ENCODE assay signal across 34 cellular contexts in the genomic region with DNA sequence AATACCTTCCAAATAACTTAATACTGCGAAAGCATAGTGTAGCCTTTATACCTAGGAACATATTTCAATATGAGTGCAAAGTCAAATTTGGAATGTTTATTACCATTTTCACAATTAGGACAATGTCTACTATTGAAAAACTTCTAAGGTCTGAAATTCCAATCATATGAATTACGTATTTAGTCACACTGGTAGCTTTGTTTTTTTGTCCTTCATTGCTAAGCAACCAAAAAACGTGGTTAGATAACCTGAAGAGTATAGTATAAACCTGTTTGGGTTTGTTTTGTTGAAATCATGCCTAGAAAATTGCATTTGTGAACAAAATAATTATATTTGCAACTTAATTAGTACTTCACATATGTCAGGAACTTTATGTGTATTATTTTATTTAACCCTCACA.
DNase-seq lines count a peak whose midpoint lies in the region; ATAC-seq and TF ChIP-seq lines count a peak whose summit lies in the region.
"Had no signal": no experiment of that assay in that cellular context is flagged by ENCODE, and none has a peak within 500 bp of the region (broad histone marks: within the 10 kb centered on the region; RNA-seq: fewer than 3 reads in every experiment).

No MANE protein-coding gene starts in this region.

- no peaks in the 10 kb centered on the region for H3K36me3 ChIP-seq in mammary epithelial cell (ENCODE audit: insufficient read depth, low read length)
- H3K36me3 ChIP-seq in stomach, result no peaks in the 10 kb centered on the region
- no peaks in the 10 kb centered on the region for H3K36me3 ChIP-seq in mucosa of descending colon (ENCODE audit: low read depth)
- H3K36me3 ChIP-seq: adrenal gland, cardiac muscle cell, colonic mucosa, heart left ventricle, right lobe of liver, tibial artery had no signal

- CTCF ChIA-PET in mammary epithelial cell (lab: Charles Lee; ENCODE audit: low non-redundant PET), result interaction anchor here (0.6 to 0.9 kb wide), 2 partner anchors 134 to 709 kb away, joined by 3 to 4 read pairs; no protein-coding TSS in a partner anchor
- CTCF ChIA-PET in MCF 10A (lab: Yijun Ruan, JAX), result interaction anchor here (2.9 to 4.2 kb wide), 2 partner anchors 8 to 204 kb away, joined by 31 to 46 read pairs; no protein-coding TSS in a partner anchor

- no peak overlapping the region for H3K4me3 Mint-ChIP-seq in MCF 10A (ENCODE audit: unreplicated experiment)
- H3K4me3 Mint-ChIP-seq: activated CD4-positive, alpha-beta memory T cell treated with anti-CD3 and anti-CD28 coated beads for 36 hours; activated naive CD4-positive, alpha-beta T cell treated with anti-CD3 and anti-CD28 coated beads, Interleukin-2, amount 10 ng/mL, durations not matched to agents 7 days and 5 days; naive thymus-derived CD8-positive, alpha-beta T cell had no signal

- H3K4me2 ChIP-seq in mammary epithelial cell (ENCODE audit: insufficient read depth, low read depth, low read length), result peak overlapping the region; percentile 58

- no peak overlapping the region for H2AFZ ChIP-seq in mammary epithelial cell (ENCODE audit: low read depth, low read length)

- no peak for TF ChIP-seq EP300 in stomach (IDR thresholded peaks at IDR 0.05)

- no peak for TF ChIP-seq POLR2A in stomach (IDR thresholded peaks at IDR 0.05)

- H3K9me3 Mint-ChIP-seq in MCF 10A (ENCODE audit: unreplicated experiment), result no peaks in the 10 kb centered on the region
- H3K9me3 Mint-ChIP-seq: activated CD4-positive, alpha-beta memory T cell treated with anti-CD3 and anti-CD28 coated beads for 36 hours; activated naive CD4-positive, alpha-beta T cell treated with anti-CD3 and anti-CD28 coated beads, Interleukin-2, amount 10 ng/mL, durations not matched to agents 7 days and 5 days; naive thymus-derived CD8-positive, alpha-beta T cell had no signal

- H3K9me3 ChIP-seq in mammary epithelial cell (replicated peaks; ENCODE audit: insufficient read depth, low read length), result no peaks in the 10 kb centered on the region
- H3K9me3 ChIP-seq in stomach, result no peaks in the 10 kb centered on the region
- no peaks in the 10 kb centered on the region for H3K9me3 ChIP-seq in mucosa of descending colon
- H3K9me3 ChIP-seq: adrenal gland, Caco-2, colonic mucosa, heart left ventricle, right lobe of liver, SK-N-SH, tibial artery had no signal

- H3K27me3 Mint-ChIP-seq in MCF 10A (ENCODE audit: insufficient read depth, unreplicated experiment), result no peaks in the 10 kb centered on the region
- H3K27me3 Mint-ChIP-seq: progenitor cell of endocrine pancreas had no signal

- no peaks in the 10 kb centered on the region for H3K27me3 ChIP-seq in mammary epithelial cell (ENCODE audit: insufficient read depth, low read length)
- no peaks in the 10 kb centered on the region for H3K27me3 ChIP-seq in stomach
- H3K27me3 ChIP-seq: adrenal gland, cardiac muscle cell, colonic mucosa, heart left ventricle, right lobe of liver, tibial artery had no signal

- no peaks in the 10 kb centered on the region for H3K36me3 Mint-ChIP-seq in MCF 10A (ENCODE audit: insufficient read depth, unreplicated experiment)
- H3K36me3 Mint-ChIP-seq: activated CD4-positive, alpha-beta memory T cell treated with anti-CD3 and anti-CD28 coated beads for 36 hours; activated naive CD4-positive, alpha-beta T cell treated with anti-CD3 and anti-CD28 coated beads, Interleukin-2, amount 10 ng/mL, durations not matched to agents 7 days and 5 days; naive thymus-derived CD8-positive, alpha-beta T cell had no signal

- dilution Hi-C loops in mammary epithelial cell (cut with HindIII; ENCODE audit: low sequenced_read_pairs), result no loop called here

- intact Hi-C loops in mammary epithelial cell (cut with micrococcal nuclease), result loop anchor here (5.0 kb wide), 3 partner anchors 187 to 828 kb away; partner anchors contain the start of gene OXCT1
- intact Hi-C loops in MCF 10A (cut with micrococcal nuclease), result loop anchor here (5.0 kb wide), 2 partner anchors 523 to 598 kb away; no protein-coding TSS in a partner anchor
- intact Hi-C loops in stomach (cut with DNase I; ENCODE audit: low total_unique reads), result loop anchor here (5.0 kb wide), 1 partner anchor 202 kb away; no protein-coding TSS in a partner anchor
- intact Hi-C loops in mucosa of descending colon (cut with DNase I, micrococcal nuclease), result loop anchor here in 1 of 2 donors (10.0 kb wide), 1 partner anchor 204 kb away; no protein-coding TSS in a partner anchor

- no peak overlapping the region for H3K27ac Mint-ChIP-seq in MCF 10A (ENCODE audit: low read depth, unreplicated experiment)
- H3K27ac Mint-ChIP-seq: activated CD4-positive, alpha-beta memory T cell treated with anti-CD3 and anti-CD28 coated beads for 36 hours; activated naive CD4-positive, alpha-beta T cell treated with anti-CD3 and anti-CD28 coated beads, Interleukin-2, amount 10 ng/mL, durations not matched to agents 7 days and 5 days; naive thymus-derived CD8-positive, alpha-beta T cell; progenitor cell of endocrine pancreas had no signal

- WGBS in mammary epithelial cell (ENCODE audit: low coverage, missing lambda C conversion rate), result 3% methylated on average over 3 of the region's 3 CpGs
- WGBS in stomach, 5 donors, result 41 to 50% (median 49%) methylated on average over 3 of the region's 3 CpGs

- POLR2A ChIA-PET in MCF 10A (lab: Yijun Ruan, JAX), result no interaction called here

- ATAC-seq in HG02571 (IDR thresholded peaks at IDR 0.05; ENCODE audit: unreplicated experiment), result no peak
- ATAC-seq in mucosa of descending colon, result no peak
- ATAC-seq in GM21390 (IDR thresholded peaks at IDR 0.05; ENCODE audit: unreplicated experiment), result no peak
- ATAC-seq: heart left ventricle; naive thymus-derived CD8-positive, alpha-beta T cell; right lobe of liver had no signal

- H3K4me3 ChIP-seq in mammary epithelial cell (replicated peaks in 1 of 3; ENCODE audit: insufficient read depth in 1 of 3, low read depth in 2 of 3, low read length in 3 of 3) (no peak overlapping the region), stomach (no peak overlapping the region), mucosa of descending colon (no peak overlapping the region)
- H3K4me3 ChIP-seq: adrenal gland, cardiac muscle cell, colonic mucosa, heart left ventricle, right lobe of liver, tibial artery had no signal

- TF ChIP-seq CTCF in mammary epithelial cell (conservative IDR thresholded peaks at IDR 0.05 in 1 of 2, IDR thresholded peaks at IDR 0.05 in 1 of 2; ENCODE audit: extremely low read depth in 1 of 2, insufficient read depth in 1 of 2, low read depth in 1 of 2, low read length in 2 of 2), result no peak
- TF ChIP-seq CTCF in MCF 10A (IDR thresholded peaks at IDR 0.05; ENCODE audit: unreplicated experiment), result no peak
- no peak for TF ChIP-seq CTCF in stomach (IDR thresholded peaks at IDR 0.05)
- TF ChIP-seq CTCF in mucosa of descending colon (IDR thresholded peaks at IDR 0.05), result no peak

- no peaks in the 10 kb centered on the region for H3K4me1 Mint-ChIP-seq in MCF 10A (ENCODE audit: insufficient read depth, unreplicated experiment)
- H3K4me1 Mint-ChIP-seq: activated naive CD4-positive, alpha-beta T cell treated with anti-CD3 and anti-CD28 coated beads, Interleukin-2, amount 10 ng/mL, durations not matched to agents 7 days and 5 days had no signal

- H3K27ac ChIP-seq in mammary epithelial cell (ENCODE audit: insufficient read depth, low read depth, low read length), result peak overlapping the region; percentile 94
- H3K27ac ChIP-seq in stomach, result no peak overlapping the region
- H3K27ac ChIP-seq: 22Rv1, adrenal gland, C4-2B, cardiac muscle cell, colonic mucosa, heart left ventricle, right lobe of liver, tibial artery had no signal

- no peaks in the 10 kb centered on the region for H3K79me2 ChIP-seq in mammary epithelial cell (ENCODE audit: insufficient read depth, low read length)

- H3K4me1 ChIP-seq in mammary epithelial cell (ENCODE audit: insufficient read depth, low read length), result peaks cover 16% of the 10 kb centered on the region
- H3K4me1 ChIP-seq in stomach, result no peaks in the 10 kb centered on the region
- no peaks in the 10 kb centered on the region for H3K4me1 ChIP-seq in mucosa of descending colon (ENCODE audit: low read depth)
- H3K4me1 ChIP-seq: adrenal gland, Caco-2, colonic mucosa, heart left ventricle, right lobe of liver, tibial artery had no signal

- no peaks in the 10 kb centered on the region for H4K20me1 ChIP-seq in mammary epithelial cell (ENCODE audit: insufficient read depth, low read length)

- DNase-seq in mammary epithelial cell (peak; percentile 79), MCF 10A (ENCODE audit: unreplicated experiment) (no peak), astrocyte of the hippocampus (ENCODE audit: low read depth, low spot score) (peak; percentile 19), kidney glomerular epithelial cell (lab: John Stamatoyannopoulos, UW) (peak; percentile 58), stomach (no peak), mucosa of descending colon (no peak)
- DNase-seq: activated CD4-positive, alpha-beta memory T cell treated with anti-CD3 and anti-CD28 coated beads for 36 hours; activated CD4-positive, CD25-positive, alpha-beta regulatory T cell treated with anti-CD3 and anti-CD28 coated beads, Interleukin-2, amount 50 U/mL, for 72 hours; activated CD8-positive, alpha-beta memory T cell treated with anti-CD3 and anti-CD28 coated beads, Interleukin-2, amount 50 U/mL, for 48 hours; activated naive CD4-positive, alpha-beta T cell treated with anti-CD3 and anti-CD28 coated beads, Interleukin-2, amount 10 ng/mL, durations not matched to agents 7 days and 5 days; adrenal gland; Caco-2; colonic mucosa; DMS79; effector CD4-positive, alpha-beta T cell; GDM1; HCEC 1CT; heart left ventricle; islet precursor cell; Karpas-422; NCI-H1694; NCI-H446 treated with DMSO at 0.1 percent for 48 hours; right lobe of liver; RPMI8226; SK-N-SH; stimulated activated CD8-positive, alpha-beta memory T cell treated with anti-CD3 and anti-CD28 coated beads, Interleukin-4, amount 100 ng/mL, for 48 hours; tibial artery had no signal

- peak overlapping the region; percentile 43 for H3K9ac ChIP-seq in mammary epithelial cell (ENCODE audit: insufficient read depth, low read length)
- H3K9ac ChIP-seq: SK-N-SH had no signal

- in situ Hi-C loops in mammary epithelial cell (cut with MboI; ENCODE audit: low sequenced_read_pairs in 2 of 2), result loop anchor here (10.0 to 25.0 kb wide), 2 partner anchors 197 to 204 kb away; partner anchors contain the start of gene OXCT1 (in 1 of the 2)

- BruUV-seq in mammary epithelial cell (replicated peaks; lab: Mats Ljungman, UMichigan) (no TSS peak), MCF 10A (replicated peaks; lab: Mats Ljungman, UMichigan) (no TSS peak)

Comparison
In these comparisons a context has a peak if more than half of its experiments do, and no peak if none do; other contexts are left out.
1. DNase-seq: peak in mammary epithelial cell (single experiment), astrocyte of the hippocampus (single experiment) and kidney glomerular epithelial cell (single experiment); none in MCF 10A (single experiment), stomach (single experiment) and mucosa of descending colon (0 of 3).